Comparison of ENCODE assay signal across 1 cellular context in the genomic region with DNA sequence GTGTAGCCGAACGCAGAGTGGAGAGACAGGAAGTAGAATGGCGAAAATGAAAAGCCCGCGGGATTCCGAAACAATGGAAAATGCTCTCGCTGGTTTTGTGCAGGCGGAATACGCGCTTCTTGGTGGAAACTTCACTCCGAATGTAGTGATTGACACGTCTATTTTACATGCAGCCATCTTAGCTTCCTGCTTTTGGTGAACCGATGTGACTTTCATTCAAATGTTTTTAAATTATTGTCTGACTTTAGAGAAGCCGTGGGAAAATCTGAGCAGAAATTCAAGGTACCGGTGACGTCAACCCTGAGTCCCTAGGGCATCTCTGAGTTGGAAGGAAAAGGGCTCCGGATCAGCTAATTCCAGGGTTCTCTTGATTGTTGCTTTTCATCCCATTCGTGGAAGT.
TF ChIP-seq lines count a peak whose summit lies in the region.

No MANE protein-coding gene starts in this region.

TF ChIP-seq in SK-N-SH treated with all-trans-retinoic acid at 6 μM for 48 hours, 23 proteins besides CTCF, POLR2A, EP300 and RAD21 (continued from another document):
- TF ChIP-seq POU6F1 (CRISPR knock-in tag; IDR thresholded peaks at IDR 0.05; ENCODE audit: borderline replicate concordance, low read depth) (no peak), ZFP3 (CRISPR knock-in tag; IDR thresholded peaks at IDR 0.05) (no peak), ZNF8 (CRISPR knock-in tag; IDR thresholded peaks at IDR 0.05) (no peak), ISL1 (CRISPR knock-in tag; IDR thresholded peaks at IDR 0.05) (no peak), RARB (CRISPR knock-in tag; IDR thresholded peaks at IDR 0.05) (no peak), ZNF565 (CRISPR knock-in tag; conservative IDR thresholded peaks at IDR 0.05; ENCODE audit: low read depth) (no peak), CSDC2 (CRISPR knock-in tag; IDR thresholded peaks at IDR 0.05) (no peak), TCF4 (CRISPR knock-in tag; IDR thresholded peaks at IDR 0.05; ENCODE audit: borderline replicate concordance) (no peak), CREB5 (CRISPR knock-in tag; IDR thresholded peaks at IDR 0.05; ENCODE audit: low read depth) (no peak)
